8 cellular contexts compared by ENCODE assay signal in genomic region chr20:61886721-61887658, GRCh38.
DNase-seq lines count a peak whose midpoint lies in the region; ATAC-seq, FAIRE-seq and TF ChIP-seq lines count a peak whose summit lies in the region.

No MANE protein-coding gene starts in this region.

- H3K79me2 ChIP-seq in HepG2 (ENCODE audit: insufficient read depth, low read length): no peaks in the 10 kb centered on the region

- H3K27me3 ChIP-seq in Panc1 (ENCODE audit: control insufficient read depth, insufficient read depth, low read length): no peaks in the 10 kb centered on the region
- peaks cover 20 to 49% of the 10 kb centered on the region in 2 experiments for H3K27me3 ChIP-seq in HepG2 (ENCODE audit: control insufficient read depth in 1 of 2, insufficient read depth in 2 of 2, low read length in 2 of 2)

- TF ChIP-seq CTCF in Panc1 (IDR thresholded peaks at IDR 0.05): peak; percentile 94
- peak; percentile 80 for TF ChIP-seq CTCF in MCF 10A (IDR thresholded peaks at IDR 0.05; ENCODE audit: unreplicated experiment)
- peak; percentile 97 for TF ChIP-seq CTCF in HepG2 (CRISPR knock-in tag; IDR thresholded peaks at IDR 0.05)
- no peak for TF ChIP-seq CTCF in coronary artery (IDR thresholded peaks at IDR 0.05)

- H3K4me1 ChIP-seq in Panc1 (ENCODE audit: control insufficient read depth, insufficient read depth, low read length) (no peaks in the 10 kb centered on the region), HepG2 (ENCODE audit: insufficient read depth, low read length) (no peaks in the 10 kb centered on the region)

- peaks cover 7% of the 10 kb centered on the region for H3K27me3 Mint-ChIP-seq in MCF 10A (ENCODE audit: insufficient read depth, unreplicated experiment)
- H3K27me3 Mint-ChIP-seq in stimulated activated memory B cell treated with anti-CD40 and anti-IgM and Interleukin-4, amounts not matched to agents 10 μg/mL and 1 μg/mL and 100 μg/mL, for 72 hours: peaks cover 31% of the 10 kb centered on the region

- intact Hi-C loops in Panc1 (cut with micrococcal nuclease; ENCODE audit: unreplicated experiment): no loop called here
- intact Hi-C loops in MCF 10A (cut with micrococcal nuclease): loop anchor here (10.0 kb wide), 1 partner anchor 1032 kb away; no protein-coding TSS in a partner anchor
- intact Hi-C loops in HepG2 (cut with micrococcal nuclease; ENCODE audit: unreplicated experiment): loop anchor here (5.0 kb wide), 1 partner anchor 165 kb away; no protein-coding TSS in a partner anchor

- H3K9me3 ChIP-seq in Panc1 (ENCODE audit: control insufficient read depth, insufficient read depth, low read depth, low read length) (no peaks in the 10 kb centered on the region), HepG2 (ENCODE audit: low read length) (peaks cover 5% of the 10 kb centered on the region; the same call in 1 of the 2 replicates)

- in situ Hi-C loops in Caki2 (cut with HindIII; ENCODE audit: low pct_unique_long_range_greater_than_20kb, low sequenced_read_pairs) (no loop called here), Panc1 (cut with HindIII; ENCODE audit: low pct_unique_long_range_greater_than_20kb, low sequenced_read_pairs) (no loop called here), HepG2 (cut with HindIII; ENCODE audit: extremely low pct_ligation_motif_present, low pct_unique_long_range_greater_than_20kb) (loop anchor here (10.0 to 25.0 kb wide), 2 partner anchors 1672 to 1825 kb away; no protein-coding TSS in a partner anchor)

- H3K27ac ChIP-seq in Panc1 (ENCODE audit: low read length) (no peak overlapping the region), HepG2 (ENCODE audit: extremely low read length, insufficient read depth, low read length) (no peak overlapping the region), coronary artery (no peak overlapping the region)

- FAIRE-seq in HepG2 (lab: Jason Lieb, UNC): peak; percentile 87

- H3K4me3 Mint-ChIP-seq in MCF 10A (ENCODE audit: unreplicated experiment): no peak overlapping the region
- H3K4me3 Mint-ChIP-seq in stimulated activated memory B cell treated with anti-CD40 and anti-IgM and Interleukin-4, amounts not matched to agents 10 μg/mL and 1 μg/mL and 100 μg/mL, for 72 hours: no peak overlapping the region

- peaks cover 13% of the 10 kb centered on the region for H3K36me3 Mint-ChIP-seq in MCF 10A (ENCODE audit: insufficient read depth, unreplicated experiment)
- H3K36me3 Mint-ChIP-seq in stimulated activated memory B cell treated with anti-CD40 and anti-IgM and Interleukin-4, amounts not matched to agents 10 μg/mL and 1 μg/mL and 100 μg/mL, for 72 hours: no peaks in the 10 kb centered on the region

- TF ChIP-seq POLR2A in HepG2 (IDR thresholded peaks at IDR 0.05; ENCODE audit: insufficient read depth in 1 of 2, low read depth in 2 of 2, low read length in 2 of 2): no peak

- peaks cover 18% of the 10 kb centered on the region for H3K9me3 Mint-ChIP-seq in MCF 10A (ENCODE audit: unreplicated experiment)
- H3K9me3 Mint-ChIP-seq in stimulated activated memory B cell treated with anti-CD40 and anti-IgM and Interleukin-4, amounts not matched to agents 10 μg/mL and 1 μg/mL and 100 μg/mL, for 72 hours: peaks cover 13% of the 10 kb centered on the region

- BruUV-seq in Panc1 (replicated peaks; lab: Mats Ljungman, UMichigan) (no TSS peak), MCF 10A (replicated peaks; lab: Mats Ljungman, UMichigan) (no TSS peak), HepG2 (replicated peaks; lab: Mats Ljungman, UMichigan) (no TSS peak)

- TF ChIP-seq EP300 in HepG2 (IDR thresholded peaks at IDR 0.05; ENCODE audit: low read depth in 2 of 2, low read length in 2 of 2): no peak
- TF ChIP-seq EP300 in HepG2 (CRISPR knock-in tag; IDR thresholded peaks at IDR 0.05; ENCODE audit: borderline replicate concordance): no peak

- H3K4me3 ChIP-seq in Panc1 (ENCODE audit: low read depth in 2 of 2, low read length in 2 of 2) (no peak overlapping the region), HepG2 (replicated peaks in 1 of 3; ENCODE audit: insufficient read depth in 1 of 3, low read depth in 2 of 3, low read length in 3 of 3) (no peak overlapping the region), coronary artery (no peak overlapping the region)

- H2AFZ ChIP-seq in HepG2 (ENCODE audit: low read length): no peak overlapping the region

- H3K4me2 ChIP-seq in HepG2 (ENCODE audit: low read depth, low read length): no peak overlapping the region

- CTCF ChIA-PET in Panc1 (lab: Charles Lee) (interaction anchor here (0.7 kb wide), 1 partner anchor 401 kb away, joined by 8 read pairs; no protein-coding TSS in a partner anchor), MCF 10A (lab: Yijun Ruan, JAX) (interaction anchor here (0.5 to 5.0 kb wide), 33 partner anchors 9 to 1829 kb away, joined by 3 to 29 read pairs (median 3); no protein-coding TSS in a partner anchor), HepG2 (lab: Yijun Ruan, JAX; ENCODE audit: low intra/inter-chr PET ratio, low total read pairs) (interaction anchor here (0.7 to 1.4 kb wide), 4 partner anchors 89 to 1676 kb away, joined by 3 to 7 read pairs (median 4); no protein-coding TSS in a partner anchor)

- 13% methylated on average over 21 of the region's 22 CpGs for WGBS in HepG2 (ENCODE audit: low lambda C conversion rate)

- H3K36me3 ChIP-seq in Panc1 (ENCODE audit: control insufficient read depth, insufficient read depth, low read length) (no peaks in the 10 kb centered on the region), HepG2 (replicated peaks in 1 of 2; ENCODE audit: control insufficient read depth in 1 of 2, insufficient read depth in 2 of 2, low read length in 2 of 2) (no peaks in the 10 kb centered on the region)

- no peak overlapping the region for H3K27ac Mint-ChIP-seq in MCF 10A (ENCODE audit: low read depth, unreplicated experiment)
- H3K27ac Mint-ChIP-seq in stimulated activated memory B cell treated with anti-CD40 and anti-IgM and Interleukin-4, amounts not matched to agents 10 μg/mL and 1 μg/mL and 100 μg/mL, for 72 hours: no peak overlapping the region

- peaks cover 2% of the 10 kb centered on the region; the same call in 1 of the 2 replicates for H4K20me1 ChIP-seq in HepG2 (ENCODE audit: insufficient read depth, low read length)

- peak; percentile 74 for ATAC-seq in Panc1
- peak; percentile 76 for ATAC-seq in HepG2
- ATAC-seq in stimulated activated memory B cell treated with anti-CD40 and anti-IgM and Interleukin-4, amounts not matched to agents 10 μg/mL and 1 μg/mL and 100 μg/mL, for 72 hours: peak; percentile 54
- no peak for ATAC-seq in GM18907 (IDR thresholded peaks at IDR 0.05; ENCODE audit: unreplicated experiment)

- TF ChIP-seq RAD21 in HepG2 (CRISPR knock-in tag; IDR thresholded peaks at IDR 0.05): peak; percentile 79

- DNase-seq in Caki2 (ENCODE audit: low read depth) (peak; percentile 30), HCEC 1CT (peak; percentile 31), Panc1 (ENCODE audit: low read depth, low spot score) (peak; percentile 42), MCF 10A (ENCODE audit: unreplicated experiment) (peak; percentile 25), HepG2 (ENCODE audit: low spot score) (peak; percentile 53), coronary artery (ENCODE audit: low spot score) (no peak)

- H3K9ac ChIP-seq in HepG2 (ENCODE audit: insufficient read depth, low read depth, low read length): no peak overlapping the region

- H3K4me1 Mint-ChIP-seq in MCF 10A (ENCODE audit: insufficient read depth, unreplicated experiment): no peaks in the 10 kb centered on the region
- peaks cover 5% of the 10 kb centered on the region for H3K4me1 Mint-ChIP-seq in stimulated activated memory B cell treated with anti-CD40 and anti-IgM and Interleukin-4, amounts not matched to agents 10 μg/mL and 1 μg/mL and 100 μg/mL, for 72 hours

- POLR2A ChIA-PET in Panc1 (lab: Charles Lee): no interaction called here
- POLR2A ChIA-PET in MCF 10A (lab: Yijun Ruan, JAX): interaction anchor here (0.5 kb wide), 1 partner anchor 499 kb away, joined by 4 read pairs; no protein-coding TSS in a partner anchor
- POLR2A ChIA-PET in HepG2 (lab: Yijun Ruan, JAX): no interaction called here

TF ChIP-seq in HepG2, 621 proteins besides CTCF, POLR2A, EP300 and RAD21 (continues in another document):
- peak; percentile 27; the same call in 1 of the 2 replicates for TF ChIP-seq SALL1 (CRISPR knock-in tag; IDR thresholded peaks at IDR 0.05)
- TF ChIP-seq XRCC5 (optimal IDR thresholded peaks at IDR 0.05; ENCODE audit: low read length): peak; percentile 71
- no peak for TF ChIP-seq FIP1L1 (IDR thresholded peaks at IDR 0.05; ENCODE audit: borderline replicate concordance, insufficient read depth, low read depth, low read length)
- TF ChIP-seq ATF7-NPFF (CRISPR knock-in tag; IDR thresholded peaks at IDR 0.05; ENCODE audit: low read depth): no peak
- TF ChIP-seq KDM2A (CRISPR knock-in tag; IDR thresholded peaks at IDR 0.05; ENCODE audit: borderline replicate concordance, low read depth): peak; percentile 45; the same call in 1 of the 2 replicates
- TF ChIP-seq TEAD3 (CRISPR knock-in tag; optimal IDR thresholded peaks at IDR 0.05; ENCODE audit: borderline replicate concordance): peak; percentile 76
- no peak for TF ChIP-seq TCF7 (IDR thresholded peaks at IDR 0.05; ENCODE audit: low read depth)
- peak; percentile 24; the same call in 1 of the 2 replicates for TF ChIP-seq ZNF687 (CRISPR knock-in tag; IDR thresholded peaks at IDR 0.05)
